21 cellular contexts compared by ENCODE assay signal in the genomic region with DNA sequence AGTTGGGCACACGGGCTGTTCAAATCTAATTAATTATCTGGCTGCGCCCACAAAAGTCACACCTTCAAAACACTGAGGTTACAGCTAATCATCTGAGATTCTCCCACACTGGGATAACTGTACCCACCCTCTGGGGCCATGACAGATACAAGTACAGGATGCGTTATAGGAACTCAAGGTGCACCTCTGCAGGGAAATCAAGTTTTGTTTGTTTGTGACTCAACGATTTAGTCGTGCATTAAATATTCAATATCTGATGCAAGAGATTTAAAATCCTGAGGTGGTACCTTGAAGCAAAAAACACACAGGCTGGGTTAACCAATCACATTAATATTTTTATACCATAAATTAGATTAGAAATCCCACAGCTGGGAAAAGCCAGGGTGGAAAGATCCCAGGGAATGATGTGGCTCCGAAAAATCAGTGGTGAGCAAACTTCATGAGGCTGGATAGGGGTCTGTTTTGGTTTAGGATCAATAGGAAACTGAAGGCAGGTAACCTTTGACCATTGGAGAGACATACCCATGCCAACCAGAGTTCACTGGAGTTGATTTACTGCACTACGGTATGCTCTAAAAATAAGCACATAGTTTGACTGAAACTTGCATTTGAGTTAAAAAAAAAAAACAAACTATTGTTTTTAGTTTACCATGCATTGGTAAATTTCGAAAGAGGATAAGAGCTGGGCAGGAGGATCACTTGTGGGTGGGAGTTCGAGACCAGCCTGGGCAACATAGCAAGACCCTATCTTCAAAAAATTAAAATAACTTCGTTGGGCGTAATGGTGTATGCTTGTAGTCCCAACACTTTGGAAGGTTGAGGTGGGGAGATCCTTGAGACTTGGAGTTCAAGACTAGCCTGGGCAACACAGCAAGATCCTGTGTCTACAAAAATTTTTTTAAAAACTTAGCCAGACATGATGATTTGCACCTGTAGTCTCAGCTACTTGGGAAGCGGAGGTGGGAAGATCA. TPM values are rescaled to one million over a fixed set of nuclear protein-coding genes. Genes with fewer than 3 reads are reported as not detected.
"Had no signal": no experiment of that assay in that cellular context is flagged by ENCODE, and none has a peak within 500 bp of the region (broad histone marks: within the 10 kb centered on the region; RNA-seq: fewer than 3 reads in every experiment).

No MANE protein-coding gene starts in this region.

- H3K36me3 Mint-ChIP-seq: activated naive CD8-positive, alpha-beta T cell; natural killer cell treated with Interleukin-12 subunit alpha and Interleukin-12 subunit beta and Interleukin-15 and Interleukin-18, amount 100 ng/mL, for 72 hours; T-cell had no signal

- H3K4me3 ChIP-seq: cardiac muscle cell, coronary artery, dorsolateral prefrontal cortex, gastroesophageal sphincter, lower lobe of right lung, mucosa of descending colon, spleen, testis, transverse colon had no signal

- H3K27ac Mint-ChIP-seq: activated CD4-positive, alpha-beta T cell treated with anti-CD3 and anti-CD28 coated beads for 36 hours; activated naive CD8-positive, alpha-beta T cell; natural killer cell treated with Interleukin-12 subunit alpha and Interleukin-12 subunit beta and Interleukin-15 and Interleukin-18, amount 100 ng/mL, for 72 hours; T-cell had no signal

- H3K4me3 Mint-ChIP-seq: activated CD4-positive, alpha-beta T cell treated with anti-CD3 and anti-CD28 coated beads for 36 hours; activated naive CD8-positive, alpha-beta T cell; natural killer cell treated with Interleukin-12 subunit alpha and Interleukin-12 subunit beta and Interleukin-15 and Interleukin-18, amount 100 ng/mL, for 72 hours; T-cell had no signal

- DNase-seq: activated CD4-positive, alpha-beta T cell treated with anti-CD3 and anti-CD28 coated beads for 36 hours; activated CD4-positive, alpha-beta T cell treated with anti-CD3 and anti-CD28 coated beads, Interleukin-2, amount 50 U/mL, for 4 hours; activated CD4-positive, CD25-positive, alpha-beta regulatory T cell; activated effector memory CD4-positive, alpha-beta T cell treated with Interleukin-2 at 50 U/mL for 16 hours; activated naive CD4-positive, alpha-beta T cell treated with Interleukin-2 at 50 U/mL for 16 hours; activated T-cell treated with anti-CD3 and anti-CD28 coated beads for 4 hours; effector memory CD4-positive, alpha-beta T cell; lower lobe of right lung; mucosa of descending colon; spleen; stimulated activated naive CD4-positive, alpha-beta T cell treated with Interleukin-2 at 50 U/mL for 16 hours; T-cell; testis; transverse colon had no signal

- H3K9me3 Mint-ChIP-seq: natural killer cell treated with Interleukin-12 subunit alpha and Interleukin-12 subunit beta and Interleukin-15 and Interleukin-18, amount 100 ng/mL, for 72 hours; T-cell had no signal

- ATAC-seq: activated CD4-positive, alpha-beta T cell treated with anti-CD3 and anti-CD28 coated beads for 36 hours; lower lobe of right lung; mucosa of descending colon; natural killer cell treated with Interleukin-12 subunit alpha and Interleukin-12 subunit beta and Interleukin-15 and Interleukin-18, amount 100 ng/mL, for 72 hours; T-cell had no signal

- H3K27me3 ChIP-seq: testis had no signal

- H3K4me1 Mint-ChIP-seq: activated CD4-positive, alpha-beta T cell treated with anti-CD3 and anti-CD28 coated beads for 36 hours; T-cell had no signal

- H3K36me3 ChIP-seq: cardiac muscle cell, gastroesophageal sphincter, lower lobe of right lung, spleen, transverse colon had no signal

- H3K9me3 ChIP-seq: gastroesophageal sphincter, lower lobe of right lung, mucosa of descending colon, spleen, testis, transverse colon had no signal

- H3K27ac ChIP-seq: cardiac muscle cell, coronary artery, dorsolateral prefrontal cortex, gastroesophageal sphincter, lower lobe of right lung, spleen, testis, transverse colon had no signal

- H3K4me1 ChIP-seq: gastroesophageal sphincter, lower lobe of right lung, spleen, transverse colon had no signal

RNA-seq across cellular contexts. Expression of a gene that starts 47.3 kb away (rescaled TPM):
- total RNA-seq: endothelial cell of umbilical vein had no signal
